ENCODE assay signal across 26 cellular contexts in genomic region chr10:131215776-131216175, GRCh38.
"Had no signal": no experiment of that assay in that cellular context is flagged by ENCODE, and none has a peak within 500 bp of the region (broad histone marks: within the 10 kb centered on the region; RNA-seq: fewer than 3 reads in every experiment).

No MANE protein-coding gene starts in this region.

- DNase-seq: activated CD4-positive, alpha-beta T cell treated with anti-CD3 and anti-CD28 coated beads for 48 hours; activated CD4-positive, alpha-beta T cell treated with anti-CD3 and anti-CD28 coated beads, Interleukin-2, amount 50 U/mL, for 4 hours; activated CD8-positive, alpha-beta memory T cell treated with anti-CD3 and anti-CD28 coated beads for 24 hours; activated naive CD4-positive, alpha-beta T cell treated with anti-CD3 and anti-CD28 coated beads for 36 hours; activated naive CD8-positive, alpha-beta T cell treated with anti-CD3 and anti-CD28 coated beads for 36 hours; activated T-cell treated with anti-CD3 and anti-CD28 coated beads, Interleukin-2, amount 50 U/mL, for 72 hours; brain microvascular endothelial cell; Karpas-422; MM.1S; NCI-H1105; NCI-H1436; NCI-H1694 treated with DMSO at 0.1 percent for 48 hours; NCI-H2081; NCI-H510A treated with DMSO at 0.1 percent for 48 hours; NCI-H69; NK-92 treated with Interleukin-12 subunit alpha and Interleukin-12 subunit beta, amount 100 ng/mL, for 24 hours; OCI-M1; SHP77; SW 1271 had no signal

- H3K27ac ChIP-seq: brain microvascular endothelial cell, cardiac muscle cell, RWPE1, SJSA1 had no signal

- H3K27me3 ChIP-seq: brain microvascular endothelial cell, cardiac muscle cell, SJSA1 had no signal

- H3K4me1 ChIP-seq: SJSA1 had no signal

- H3K4me3 ChIP-seq: cardiac muscle cell, K562, SJSA1 had no signal

- H3K36me3 ChIP-seq: brain microvascular endothelial cell, cardiac muscle cell, SJSA1 had no signal

- ATAC-seq: activated CD4-positive, CD25-positive, alpha-beta regulatory T cell treated with anti-CD3 and anti-CD28 coated beads, Interleukin-2, amount 50 U/mL, for 24 hours; activated T-cell treated with anti-CD3 and anti-CD28 coated beads, Interleukin-2, amount 50 U/mL, for 72 hours; K562; Panc1; SK-N-SH treated with all-trans-retinoic acid at 6 μM for 48 hours had no signal
